ENCODE assay signal across 8 cellular contexts in the genomic region with DNA sequence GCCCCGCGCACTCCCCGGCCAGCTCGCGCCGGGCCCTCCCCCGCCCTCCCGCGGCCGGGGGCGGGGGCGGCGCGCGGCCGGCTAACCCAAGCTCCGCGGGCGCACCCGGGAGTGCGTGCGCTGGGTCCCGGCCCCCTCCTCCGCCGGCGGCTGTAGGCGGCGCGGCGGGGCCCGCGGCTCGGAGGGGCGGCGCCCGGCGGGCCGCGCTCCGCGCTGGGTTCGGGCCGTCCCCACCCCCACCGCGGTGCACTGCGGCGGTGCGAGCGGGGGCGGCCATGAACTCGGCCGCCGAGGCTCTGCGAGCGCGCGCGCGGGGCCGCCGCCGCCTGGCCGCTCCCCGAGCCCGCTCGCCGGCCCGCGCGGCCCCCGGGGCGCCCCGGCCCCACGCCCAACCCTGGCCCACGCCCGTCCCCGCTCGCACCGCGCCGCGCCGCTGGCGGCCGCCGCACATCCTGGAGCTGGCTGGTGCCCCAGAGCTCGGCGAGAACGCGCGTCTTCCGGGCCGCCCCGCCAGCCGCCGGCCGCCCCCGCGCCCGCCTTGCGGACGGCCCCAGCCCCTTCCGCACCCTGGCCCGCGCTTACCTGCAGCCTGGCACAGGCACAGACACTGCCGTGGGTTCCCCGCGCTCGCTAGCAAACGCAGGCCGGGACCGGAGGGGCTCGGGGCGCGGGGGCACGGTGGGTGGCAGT. TPM values are rescaled to one million over a fixed set of nuclear protein-coding genes. Genes with fewer than 3 reads are reported as not detected.
DNase-seq lines count a peak whose midpoint lies in the region; ATAC-seq and TF ChIP-seq lines count a peak whose summit lies in the region.

A gene with protein sequence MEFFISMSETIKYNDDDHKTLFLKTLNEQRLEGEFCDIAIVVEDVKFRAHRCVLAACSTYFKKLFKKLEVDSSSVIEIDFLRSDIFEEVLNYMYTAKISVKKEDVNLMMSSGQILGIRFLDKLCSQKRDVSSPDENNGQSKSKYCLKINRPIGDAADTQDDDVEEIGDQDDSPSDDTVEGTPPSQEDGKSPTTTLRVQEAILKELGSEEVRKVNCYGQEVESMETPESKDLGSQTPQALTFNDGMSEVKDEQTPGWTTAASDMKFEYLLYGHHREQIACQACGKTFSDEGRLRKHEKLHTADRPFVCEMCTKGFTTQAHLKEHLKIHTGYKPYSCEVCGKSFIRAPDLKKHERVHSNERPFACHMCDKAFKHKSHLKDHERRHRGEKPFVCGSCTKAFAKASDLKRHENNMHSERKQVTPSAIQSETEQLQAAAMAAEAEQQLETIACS (minus strand): TSS at position 496 of the 690 bp plus-strand sequence. CDS start 2,480 bp downstream, outside the sequence.

- peak; percentile 38 for ATAC-seq in HG02588 (IDR thresholded peaks at IDR 0.05; ENCODE audit: unreplicated experiment)

- H3K27ac ChIP-seq in liver (ENCODE audit: low read depth in 1 of 2, low read length in 2 of 2) = peak within 1 kb of the TSS; percentile 96

- peak within 1 kb of the TSS; percentile 64 to 75 for H3K9ac ChIP-seq in liver (ENCODE audit: low read depth in 1 of 2, low read length in 2 of 2)

- H3K4me3 ChIP-seq in liver (ENCODE audit: low read depth in 1 of 3, low read length in 3 of 3) = peak within 1 kb of the TSS; percentile 89 to 99 (median 96)

- TF ChIP-seq RAD21 in liver (IDR thresholded peaks at IDR 0.05) = no peak

- no peaks in the 10 kb centered on the region for H3K27me3 ChIP-seq in liver (ENCODE audit: control insufficient read depth in 4 of 4, insufficient read depth in 4 of 4, low read length in 3 of 4)

- H3K9me3 ChIP-seq in liver (ENCODE audit: control insufficient read depth in 4 of 4, low read length in 3 of 4) = no peaks in the 10 kb centered on the region

- peak; percentile 35 for DNase-seq in NCI-H1694 treated with DMSO at 0.1 percent for 48 hours (lab: John Stamatoyannopoulos, UW)
- DNase-seq in NCI-H1694 (lab: John Stamatoyannopoulos, UW) = no peak
- DNase-seq in NCI-H1105 treated with DMSO at 0.1 percent for 48 hours (lab: John Stamatoyannopoulos, UW) = peak; percentile 35
- peak; percentile 43 to 52 for DNase-seq in activated CD4-positive, alpha-beta T cell treated with anti-CD3 and anti-CD28 coated beads, Interleukin-2, amount 50 U/mL, for 4 hours
- peak; percentile 9 to 67 for DNase-seq in dermis microvascular lymphatic vessel endothelial cell (ENCODE audit: low read depth in 2 of 2)
- DNase-seq in stimulated activated CD4-positive, alpha-beta T cell treated with anti-CD3 and anti-CD28 coated beads, Interleukin-4, amount 100 ng/mL, for 24 hours = peak; percentile 64

- H3K36me3 ChIP-seq in liver (ENCODE audit: control insufficient read depth in 4 of 4, insufficient read depth in 3 of 4, low read depth in 1 of 4, low read length in 3 of 4) = peaks cover 0 to 18% (median 7%) of the 10 kb centered on the region in 4 donors

- H3K4me1 ChIP-seq in liver (ENCODE audit: control insufficient read depth in 4 of 4, insufficient read depth in 4 of 4, low read length in 3 of 4) = peaks cover 2 to 15% (median 7%) of the 10 kb centered on the region in 4 donors

- WGBS in liver = under 1% methylated on average over 115 of the region's 116 CpGs

- TF ChIP-seq CTCF in liver (IDR thresholded peaks at IDR 0.05; ENCODE audit: low read depth, low read length, missing input control) = no peak

TF ChIP-seq in liver, 16 proteins besides CTCF, POLR2A, EP300 and RAD21:
- no peak for TF ChIP-seq YY1 (IDR thresholded peaks at IDR 0.05)
- TF ChIP-seq, protein P1, sequence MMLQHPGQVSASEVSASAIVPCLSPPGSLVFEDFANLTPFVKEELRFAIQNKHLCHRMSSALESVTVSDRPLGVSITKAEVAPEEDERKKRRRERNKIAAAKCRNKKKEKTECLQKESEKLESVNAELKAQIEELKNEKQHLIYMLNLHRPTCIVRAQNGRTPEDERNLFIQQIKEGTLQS (IDR thresholded peaks at IDR 0.05) = no peak
- no peak for TF ChIP-seq NR2F2 (IDR thresholded peaks at IDR 0.05)
- TF ChIP-seq, protein P2, sequence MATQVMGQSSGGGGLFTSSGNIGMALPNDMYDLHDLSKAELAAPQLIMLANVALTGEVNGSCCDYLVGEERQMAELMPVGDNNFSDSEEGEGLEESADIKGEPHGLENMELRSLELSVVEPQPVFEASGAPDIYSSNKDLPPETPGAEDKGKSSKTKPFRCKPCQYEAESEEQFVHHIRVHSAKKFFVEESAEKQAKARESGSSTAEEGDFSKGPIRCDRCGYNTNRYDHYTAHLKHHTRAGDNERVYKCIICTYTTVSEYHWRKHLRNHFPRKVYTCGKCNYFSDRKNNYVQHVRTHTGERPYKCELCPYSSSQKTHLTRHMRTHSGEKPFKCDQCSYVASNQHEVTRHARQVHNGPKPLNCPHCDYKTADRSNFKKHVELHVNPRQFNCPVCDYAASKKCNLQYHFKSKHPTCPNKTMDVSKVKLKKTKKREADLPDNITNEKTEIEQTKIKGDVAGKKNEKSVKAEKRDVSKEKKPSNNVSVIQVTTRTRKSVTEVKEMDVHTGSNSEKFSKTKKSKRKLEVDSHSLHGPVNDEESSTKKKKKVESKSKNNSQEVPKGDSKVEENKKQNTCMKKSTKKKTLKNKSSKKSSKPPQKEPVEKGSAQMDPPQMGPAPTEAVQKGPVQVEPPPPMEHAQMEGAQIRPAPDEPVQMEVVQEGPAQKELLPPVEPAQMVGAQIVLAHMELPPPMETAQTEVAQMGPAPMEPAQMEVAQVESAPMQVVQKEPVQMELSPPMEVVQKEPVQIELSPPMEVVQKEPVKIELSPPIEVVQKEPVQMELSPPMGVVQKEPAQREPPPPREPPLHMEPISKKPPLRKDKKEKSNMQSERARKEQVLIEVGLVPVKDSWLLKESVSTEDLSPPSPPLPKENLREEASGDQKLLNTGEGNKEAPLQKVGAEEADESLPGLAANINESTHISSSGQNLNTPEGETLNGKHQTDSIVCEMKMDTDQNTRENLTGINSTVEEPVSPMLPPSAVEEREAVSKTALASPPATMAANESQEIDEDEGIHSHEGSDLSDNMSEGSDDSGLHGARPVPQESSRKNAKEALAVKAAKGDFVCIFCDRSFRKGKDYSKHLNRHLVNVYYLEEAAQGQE (IDR thresholded peaks at IDR 0.05) = no peak
- TF ChIP-seq, protein P3, sequence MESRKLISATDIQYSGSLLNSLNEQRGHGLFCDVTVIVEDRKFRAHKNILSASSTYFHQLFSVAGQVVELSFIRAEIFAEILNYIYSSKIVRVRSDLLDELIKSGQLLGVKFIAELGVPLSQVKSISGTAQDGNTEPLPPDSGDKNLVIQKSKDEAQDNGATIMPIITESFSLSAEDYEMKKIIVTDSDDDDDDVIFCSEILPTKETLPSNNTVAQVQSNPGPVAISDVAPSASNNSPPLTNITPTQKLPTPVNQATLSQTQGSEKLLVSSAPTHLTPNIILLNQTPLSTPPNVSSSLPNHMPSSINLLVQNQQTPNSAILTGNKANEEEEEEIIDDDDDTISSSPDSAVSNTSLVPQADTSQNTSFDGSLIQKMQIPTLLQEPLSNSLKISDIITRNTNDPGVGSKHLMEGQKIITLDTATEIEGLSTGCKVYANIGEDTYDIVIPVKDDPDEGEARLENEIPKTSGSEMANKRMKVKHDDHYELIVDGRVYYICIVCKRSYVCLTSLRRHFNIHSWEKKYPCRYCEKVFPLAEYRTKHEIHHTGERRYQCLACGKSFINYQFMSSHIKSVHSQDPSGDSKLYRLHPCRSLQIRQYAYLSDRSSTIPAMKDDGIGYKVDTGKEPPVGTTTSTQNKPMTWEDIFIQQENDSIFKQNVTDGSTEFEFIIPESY (IDR thresholded peaks at IDR 0.05) = no peak
- no peak for TF ChIP-seq HNF4A (conservative IDR thresholded peaks at IDR 0.05)
- TF ChIP-seq JUND (IDR thresholded peaks at IDR 0.05) = no peak
- TF ChIP-seq TAF1 (conservative IDR thresholded peaks at IDR 0.05) = no peak
- no peak for TF ChIP-seq SP1 (IDR thresholded peaks at IDR 0.05)
- TF ChIP-seq, protein P4, sequence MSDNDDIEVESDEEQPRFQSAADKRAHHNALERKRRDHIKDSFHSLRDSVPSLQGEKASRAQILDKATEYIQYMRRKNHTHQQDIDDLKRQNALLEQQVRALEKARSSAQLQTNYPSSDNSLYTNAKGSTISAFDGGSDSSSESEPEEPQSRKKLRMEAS (IDR thresholded peaks at IDR 0.05) = no peak
- TF ChIP-seq RXRA (IDR thresholded peaks at IDR 0.05) = no peak
- no peak for TF ChIP-seq HNF4G (IDR thresholded peaks at IDR 0.05)
- no peak for TF ChIP-seq FOXA2 (IDR thresholded peaks at IDR 0.05)
- no peak for TF ChIP-seq EGR1 (IDR thresholded peaks at IDR 0.05; ENCODE audit: low read depth in 2 of 2)
- no peak for TF ChIP-seq FOXA1 (IDR thresholded peaks at IDR 0.05)
- no peak for TF ChIP-seq GABPA (IDR thresholded peaks at IDR 0.05 in 1 of 2, conservative IDR thresholded peaks at IDR 0.05 in 1 of 2)

RNA-seq across cellular contexts. Expression of the gene that starts here (rescaled TPM):
- 10.0 and 11.5 TPM in 2 replicates for total RNA-seq in dermis microvascular lymphatic vessel endothelial cell
- total RNA-seq in liver = 1 to 10 TPM; 5.6 to 6.9 TPM
- polyA plus RNA-seq in liver = 1 to 10 TPM; 2.2 to 3.3 TPM
